In genomic region chr9:135960328-135961276, GRCh38 we compare ENCODE assay signal across 8 cellular contexts. TPM values are rescaled to one million over a fixed set of nuclear protein-coding genes. Genes with fewer than 3 reads are reported as not detected.
DNase-seq lines count a peak whose midpoint lies in the region; ATAC-seq lines count a peak whose summit lies in the region.

No MANE protein-coding gene starts in this region.

- H3K27me3 Mint-ChIP-seq in activated CD4-positive, alpha-beta memory T cell treated with anti-CD3 and anti-CD28 coated beads for 36 hours = peaks cover 1% of the 10 kb centered on the region

- POLR2A ChIA-PET in activated CD4-positive, alpha-beta memory T cell treated with anti-CD3 and anti-CD28 coated beads for 36 hours (lab: Charles Lee) = interaction anchor here (0.9 to 1.5 kb wide), 4 partner anchors 35 to 157 kb away, joined by 3 to 4 read pairs (median 3); no protein-coding TSS in a partner anchor

- CTCF ChIA-PET in activated CD4-positive, alpha-beta memory T cell treated with anti-CD3 and anti-CD28 coated beads for 36 hours (lab: Charles Lee) = interaction anchor here (0.9 to 2.5 kb wide), 5 partner anchors 51 to 403 kb away, joined by 3 to 10 read pairs (median 4); partner anchors contain the start of gene DNLZ

- DNase-seq in AG08396 (ENCODE audit: low spot score) = peak; percentile 70
- DNase-seq in activated CD4-positive, alpha-beta memory T cell treated with anti-CD3 and anti-CD28 coated beads for 36 hours = peak; percentile 21
- DNase-seq in Right ventricle myocardium superior = peak; percentile 64
- peak; percentile 87 for DNase-seq in posterior vena cava (ENCODE audit: low spot score)
- no peak for DNase-seq in kidney glomerular epithelial cell (lab: John Stamatoyannopoulos, UW)

- ATAC-seq in GM18873 (IDR thresholded peaks at IDR 0.05; ENCODE audit: low FRiP score, unreplicated experiment) = peak; percentile 7
- peak; percentile 6 for ATAC-seq in HG03571 (IDR thresholded peaks at IDR 0.05; ENCODE audit: unreplicated experiment)
- peak; percentile 30 for ATAC-seq in Right ventricle myocardium superior (ENCODE audit: poor library complexity)
- no peak for ATAC-seq in GM21515 (IDR thresholded peaks at IDR 0.05; ENCODE audit: unreplicated experiment)

- H3K36me3 Mint-ChIP-seq in activated CD4-positive, alpha-beta memory T cell treated with anti-CD3 and anti-CD28 coated beads for 36 hours = no peaks in the 10 kb centered on the region

- no peaks in the 10 kb centered on the region for H3K9me3 Mint-ChIP-seq in activated CD4-positive, alpha-beta memory T cell treated with anti-CD3 and anti-CD28 coated beads for 36 hours

- peaks cover 35% of the 10 kb centered on the region for H3K4me1 Mint-ChIP-seq in activated CD4-positive, alpha-beta memory T cell treated with anti-CD3 and anti-CD28 coated beads for 36 hours (ENCODE audit: low read depth)

- peak overlapping the region; percentile 66 for H3K27ac Mint-ChIP-seq in activated CD4-positive, alpha-beta memory T cell treated with anti-CD3 and anti-CD28 coated beads for 36 hours

- H3K4me3 Mint-ChIP-seq in activated CD4-positive, alpha-beta memory T cell treated with anti-CD3 and anti-CD28 coated beads for 36 hours = peak overlapping the region; percentile 87

- intact Hi-C loops in activated CD4-positive, alpha-beta memory T cell treated with anti-CD3 and anti-CD28 coated beads for 36 hours (cut with micrococcal nuclease) = loop anchor here (2.0 to 10.0 kb wide), 5 partner anchors 34 to 356 kb away; partner anchors contain the start of genes CAMSAP1, QSOX2 and TMEM250
- intact Hi-C loops in Right ventricle myocardium superior (cut with DNase I) = loop anchor here (10.0 kb wide), 1 partner anchor 324 kb away; no protein-coding TSS in a partner anchor
- intact Hi-C loops in posterior vena cava (cut with DNase I) = loop anchor here in 1 of 2 donors (2.0 kb wide), 1 partner anchor 154 kb away; no protein-coding TSS in a partner anchor

RNA-seq across cellular contexts. Expression of gene UBAC1, which starts 0.6 kb away (rescaled TPM):
- total RNA-seq in activated CD4-positive, alpha-beta memory T cell treated with anti-CD3 and anti-CD28 coated beads for 36 hours = 10 to 100 TPM; 41.3 to 42.0 TPM
- total RNA-seq in Right ventricle myocardium superior = 107 TPM
- total RNA-seq in posterior vena cava = 10 to 100 TPM; 32.7 to 34.1 TPM

RNA-seq across cellular contexts. Expression of gene CAMSAP1, which starts 53.3 kb away (rescaled TPM):
- 10 to 100 TPM; 43.2 to 46.0 TPM for total RNA-seq in activated CD4-positive, alpha-beta memory T cell treated with anti-CD3 and anti-CD28 coated beads for 36 hours
- total RNA-seq in Right ventricle myocardium superior = 18.3 TPM
- 10 to 100 TPM; 20.8 to 24.1 TPM for total RNA-seq in posterior vena cava
